Comparison of ENCODE assay signal across 23 cellular contexts in the genomic region with DNA sequence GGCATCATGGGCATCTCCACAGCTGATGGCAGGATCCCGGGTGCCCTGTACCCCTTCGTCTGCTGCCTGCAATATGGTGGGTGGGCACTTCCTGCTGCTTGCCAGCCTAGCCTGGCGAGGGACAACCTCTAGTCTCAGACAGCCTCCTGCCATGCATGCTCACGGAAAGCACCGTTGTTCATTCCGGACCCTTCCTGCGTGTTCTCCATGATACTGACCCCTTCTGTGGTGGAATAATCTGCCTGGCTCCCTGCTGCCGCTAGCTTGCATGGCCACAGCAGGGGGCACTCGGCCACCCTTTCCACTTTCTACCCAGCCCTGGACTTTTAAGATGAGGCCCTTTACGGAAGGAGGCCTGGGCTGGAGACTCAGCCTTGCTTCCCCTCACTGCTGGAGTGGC. TPM values are rescaled to one million over a fixed set of nuclear protein-coding genes. Genes with fewer than 3 reads are reported as not detected.
"Had no signal": no experiment of that assay in that cellular context is flagged by ENCODE, and none has a peak within 500 bp of the region (broad histone marks: within the 10 kb centered on the region; RNA-seq: fewer than 3 reads in every experiment).

No MANE protein-coding gene starts in this region.

- H3K4me1 ChIP-seq: Peyer's patch, SJSA1 had no signal

- H3K36me3 ChIP-seq: Peyer's patch, SJSA1 had no signal

- H3K27me3 Mint-ChIP-seq: activated CD8-positive, alpha-beta T cell treated with anti-CD3 and anti-CD28 coated beads for 36 hours; activated naive CD8-positive, alpha-beta T cell treated with anti-CD3 and anti-CD28 coated beads for 36 hours had no signal

- H3K27ac ChIP-seq: SJSA1 had no signal

- H3K27me3 ChIP-seq: Peyer's patch, SJSA1 had no signal

- H3K27ac Mint-ChIP-seq: activated CD8-positive, alpha-beta T cell treated with anti-CD3 and anti-CD28 coated beads for 36 hours; activated naive CD4-positive, alpha-beta T cell treated with anti-CD3 and anti-CD28 coated beads, Interleukin-2, amount 10 ng/mL, durations not matched to agents 7 days and 5 days; activated naive CD8-positive, alpha-beta T cell treated with anti-CD3 and anti-CD28 coated beads for 36 hours; activated T-cell treated with anti-CD3 and anti-CD28 coated beads, Interleukin-2, amount 50 U/mL, for 72 hours; activated T-helper 2 cell treated with anti-CD3 and anti-CD28 coated beads, Interferon-gamma antibody, Interleukin-2, Interleukin-4, amounts not matched to agents 10 μg/mL and 5 μg/mL and 100 μg/mL, durations not matched to agents 14 hours and 24 hours and 36 hours; T-helper 2 cell treated with Interferon-gamma antibody and Interleukin-4, amounts not matched to agents 5 μg/mL and 100 μg/mL, for 36 hours had no signal

- H3K4me3 ChIP-seq: K562, Peyer's patch, SJSA1 had no signal

- H3K36me3 Mint-ChIP-seq: activated naive CD4-positive, alpha-beta T cell treated with anti-CD3 and anti-CD28 coated beads, Interleukin-2, amount 10 ng/mL, durations not matched to agents 7 days and 5 days; activated naive CD8-positive, alpha-beta T cell treated with anti-CD3 and anti-CD28 coated beads for 36 hours had no signal

- H3K4me1 Mint-ChIP-seq: activated naive CD4-positive, alpha-beta T cell treated with anti-CD3 and anti-CD28 coated beads, Interleukin-2, amount 10 ng/mL, durations not matched to agents 7 days and 5 days had no signal

- ATAC-seq: activated CD4-positive, CD25-positive, alpha-beta regulatory T cell treated with anti-CD3 and anti-CD28 coated beads, Interleukin-2, amount 50 U/mL, for 24 hours; activated CD8-positive, alpha-beta T cell treated with anti-CD3 and anti-CD28 coated beads for 36 hours; activated T-cell treated with anti-CD3 and anti-CD28 coated beads, Interleukin-2, amount 50 U/mL, for 72 hours; K562; SK-N-SH treated with all-trans-retinoic acid at 6 μM for 48 hours had no signal

- H3K4me3 Mint-ChIP-seq: activated CD8-positive, alpha-beta T cell treated with anti-CD3 and anti-CD28 coated beads for 36 hours; activated naive CD4-positive, alpha-beta T cell treated with anti-CD3 and anti-CD28 coated beads, Interleukin-2, amount 10 ng/mL, durations not matched to agents 7 days and 5 days; activated naive CD8-positive, alpha-beta T cell treated with anti-CD3 and anti-CD28 coated beads for 36 hours; activated T-cell treated with anti-CD3 and anti-CD28 coated beads, Interleukin-2, amount 50 U/mL, for 72 hours; T-helper 2 cell treated with Interferon-gamma antibody and Interleukin-4, amounts not matched to agents 5 μg/mL and 100 μg/mL, for 36 hours had no signal

- H3K9me3 Mint-ChIP-seq: activated CD8-positive, alpha-beta T cell treated with anti-CD3 and anti-CD28 coated beads for 36 hours; activated naive CD4-positive, alpha-beta T cell treated with anti-CD3 and anti-CD28 coated beads, Interleukin-2, amount 10 ng/mL, durations not matched to agents 7 days and 5 days; activated naive CD8-positive, alpha-beta T cell treated with anti-CD3 and anti-CD28 coated beads for 36 hours; activated T-cell treated with anti-CD3 and anti-CD28 coated beads, Interleukin-2, amount 50 U/mL, for 72 hours; activated T-helper 2 cell treated with anti-CD3 and anti-CD28 coated beads, Interferon-gamma antibody, Interleukin-2, Interleukin-4, amounts not matched to agents 10 μg/mL and 5 μg/mL and 100 μg/mL, durations not matched to agents 14 hours and 24 hours and 36 hours; T-helper 2 cell treated with Interferon-gamma antibody and Interleukin-4, amounts not matched to agents 5 μg/mL and 100 μg/mL, for 36 hours had no signal

- H3K9me3 ChIP-seq: Peyer's patch, SJSA1 had no signal

- FAIRE-seq: K562 had no signal

- DNase-seq: activated CD4-positive, alpha-beta T cell treated with anti-CD3 and anti-CD28 coated beads for 4 hours; activated CD8-positive, alpha-beta memory T cell treated with anti-CD3 and anti-CD28 coated beads, Interleukin-2, amount 50 U/mL, for 4 hours; activated CD8-positive, alpha-beta T cell treated with anti-CD3 and anti-CD28 coated beads for 36 hours; activated gamma-delta T cell treated with Interleukin-2 at 50 U/mL for 16 hours; activated naive CD4-positive, alpha-beta T cell treated with anti-CD3 and anti-CD28 coated beads, Interleukin-2, amount 10 ng/mL, durations not matched to agents 7 days and 5 days; activated naive CD8-positive, alpha-beta T cell treated with anti-CD3 and anti-CD28 coated beads for 36 hours; activated T-cell treated with anti-CD3 and anti-CD28 coated beads, Interleukin-2, amount 50 U/mL, for 72 hours; Kasumi-1; NCI-H1105 treated with DMSO at 0.1 percent for 48 hours; NCI-H1436 treated with DMSO at 0.1 percent for 48 hours; NCI-H187; NCI-H2081; NCI-H510A treated with DMSO at 0.1 percent for 48 hours; Peyer's patch; SHP77; SW 1271 had no signal

RNA-seq across cellular contexts. Expression of a gene that starts 12.0 kb away (rescaled TPM):
- total RNA-seq: activated CD8-positive, alpha-beta T cell treated with anti-CD3 and anti-CD28 coated beads for 36 hours; activated naive CD8-positive, alpha-beta T cell treated with anti-CD3 and anti-CD28 coated beads for 36 hours; activated T-cell treated with anti-CD3 and anti-CD28 coated beads, Interleukin-2, amount 50 U/mL, for 72 hours; activated T-helper 2 cell treated with anti-CD3 and anti-CD28 coated beads, Interferon-gamma antibody, Interleukin-2, Interleukin-4, amounts not matched to agents 10 μg/mL and 5 μg/mL and 100 μg/mL, durations not matched to agents 14 hours and 24 hours and 36 hours; K562; Peyer's patch; SJSA1; T-helper 1 cell treated with Interleukin-12 subunit alpha and Interleukin-12 subunit beta and Interleukin-4 antibody, amounts not matched to agents 30 ng/mL and 1 ng/mL, for 36 hours had no signal
- polyA plus RNA-seq: K562 had no signal
